8 cellular contexts compared by ENCODE assay signal in the genomic region with DNA sequence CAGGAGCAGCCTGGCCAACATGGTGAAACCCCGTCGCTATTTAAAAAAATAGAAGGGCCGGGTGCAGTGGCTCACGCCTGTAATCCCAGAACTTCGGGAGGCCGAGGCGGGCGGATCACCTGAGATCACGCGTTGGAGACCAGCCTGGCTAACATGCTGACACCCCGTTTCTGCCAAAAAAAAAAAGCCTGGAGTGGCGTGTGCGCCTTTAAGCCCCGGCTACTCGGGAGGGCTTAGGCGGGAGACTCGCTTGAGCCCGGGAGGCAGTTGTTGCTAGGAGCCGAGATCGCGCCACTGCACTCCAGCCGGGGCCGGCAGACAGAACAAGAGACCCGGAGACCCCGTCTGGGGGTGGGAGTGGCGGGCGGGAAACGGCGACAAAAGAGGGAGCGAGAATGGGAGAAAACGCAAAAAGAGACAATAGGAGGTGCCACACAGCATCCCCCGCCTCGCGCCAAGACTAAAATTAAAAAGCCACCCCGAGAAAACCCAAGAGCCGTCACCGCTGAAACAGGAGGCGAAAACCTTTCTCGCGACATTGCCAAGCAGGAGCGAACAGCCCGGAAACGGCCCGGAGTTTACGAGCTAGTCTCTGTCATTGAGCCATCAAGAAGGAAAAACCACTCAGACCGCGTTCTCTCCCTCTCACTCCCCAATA. TPM values are rescaled to one million over a fixed set of nuclear protein-coding genes. Genes with fewer than 3 reads are reported as not detected.
DNase-seq lines count a peak whose midpoint lies in the region; ATAC-seq and TF ChIP-seq lines count a peak whose summit lies in the region.
"Not testable (repeated sequence)": the region's sequence is repeated elsewhere in the genome, so short reads cannot be mapped to it uniquely, and the experiment has no call there.

No MANE protein-coding gene starts in this region.

- H4K20me1 ChIP-seq in GM23248 (ENCODE audit: insufficient read depth): not testable (repeated sequence)

- H3K27me3 Mint-ChIP-seq in nephron (ENCODE audit: low read depth): not testable (repeated sequence)

- H3K4me2 ChIP-seq in GM23248 (ENCODE audit: unreplicated experiment): not testable (repeated sequence)

- in situ Hi-C loops in GM23248 (cut with MboI); astrocyte of the spinal cord (cut with HindIII; ENCODE audit: low sequenced_read_pairs): not testable (repeated sequence)

- H3K9me3 ChIP-seq in GM23248 (ENCODE audit: low read depth); HUES64 (ENCODE audit: insufficient read depth, low read depth, low read length); heart right ventricle: not testable (repeated sequence)

- H3K27ac ChIP-seq in C4-2B (peak overlapping the region; percentile 91), GM23248 (peak overlapping the region; percentile 62; the same call in 1 of the 2 replicates), heart right ventricle (peak overlapping the region; percentile 55 to 93 (median 78))
- H3K27ac ChIP-seq in HUES64 (ENCODE audit: low read depth, low read length): not testable (repeated sequence)

- H2AFZ ChIP-seq in GM23248: not testable (repeated sequence)

- ATAC-seq in activated CD4-positive, CD25-positive, alpha-beta regulatory T cell treated with anti-CD3 and anti-CD28 coated beads, Interleukin-2, amount 50 U/mL, for 24 hours: peak; percentile 73 to 80
- ATAC-seq in heart right ventricle: peak in 7 of 8 donors; percentile 16 to 53 (median 29)

- H3K27me3 ChIP-seq in GM23248 (replicated peaks; ENCODE audit: insufficient read depth); HUES64 (ENCODE audit: insufficient read depth, low read length); heart right ventricle: not testable (repeated sequence)

- H3K9me2 ChIP-seq in GM23248 (ENCODE audit: insufficient read depth): not testable (repeated sequence)

- DNase-seq in GM23248: not testable (repeated sequence)
- peak; percentile 60 for DNase-seq in astrocyte of the spinal cord (ENCODE audit: low read depth, low spot score)
- DNase-seq in heart right ventricle: peak in 1 of 2 donors; percentile 36
- DNase-seq in stimulated activated CD4-positive, alpha-beta T cell treated with anti-CD3 and anti-CD28 coated beads, TNF-alpha, amount 100 ng/mL, for 48 hours (ENCODE audit: low read depth in 3 of 3): peak in 2 of 3 donors; percentile 67 to 85

- not testable (repeated sequence) for H3K36me3 ChIP-seq in GM23248 (ENCODE audit: low read depth); HUES64 (ENCODE audit: insufficient read depth, low read length); heart right ventricle

- TF ChIP-seq CTCF in C4-2B (conservative IDR thresholded peaks at IDR 0.05); astrocyte of the spinal cord (IDR thresholded peaks at IDR 0.05; ENCODE audit: low read depth, low read length); heart right ventricle (IDR thresholded peaks at IDR 0.05); nephron (IDR thresholded peaks at IDR 0.05; ENCODE audit: unreplicated experiment in 3 of 3): not testable (repeated sequence)

- H3F3A ChIP-seq in GM23248 (ENCODE audit: insufficient read depth): not testable (repeated sequence)

- not testable (repeated sequence) for H3K4me1 ChIP-seq in GM23248 (ENCODE audit: insufficient read depth); HUES64 (ENCODE audit: insufficient read depth, low read length); heart right ventricle

- not testable (repeated sequence) for H3K4me3 ChIP-seq in GM23248; astrocyte of the spinal cord (ENCODE audit: low read depth, low read length)
- 0 out of 2 replicates have a peak overlapping the region, but pooled peaks have one; percentile 26 for H3K4me3 ChIP-seq in HUES64 (ENCODE audit: low read length)
- H3K4me3 ChIP-seq in heart right ventricle: peak overlapping the region in 9 of 10 donors; percentile 34 to 60 (median 52)

- not testable (repeated sequence) for H3K36me3 Mint-ChIP-seq in nephron (ENCODE audit: low read depth)

- H3K79me2 ChIP-seq in GM23248 (ENCODE audit: insufficient read depth): not testable (repeated sequence)

- intact Hi-C loops in heart right ventricle (cut with DNase I): not testable (repeated sequence)

- peak overlapping the region; percentile 60 to 76 (median 61) for H3K4me3 Mint-ChIP-seq in nephron

- 1 to 2% methylated on average over 12 to 27 of the region's 47 CpGs for WGBS in GM23248 (ENCODE audit: low coverage in 1 of 2, low lambda C conversion rate in 2 of 2, missing lambda C conversion rate in 2 of 2), 2 experiments
- WGBS in HUES64: under 1% methylated on average over 15 of the region's 47 CpGs
- 0 to 1% methylated on average over 23 to 30 of the region's 47 CpGs for WGBS in heart right ventricle, 2 donors

- not testable (repeated sequence) for H3K9me3 Mint-ChIP-seq in nephron

- H3K9ac ChIP-seq in GM23248: peak overlapping the region; percentile 74; the same call in 1 of the 2 replicates
- not testable (repeated sequence) for H3K9ac ChIP-seq in HUES64 (ENCODE audit: low read depth, low read length)

- H3K27ac Mint-ChIP-seq in nephron: peak overlapping the region in 2 of 3 experiments; percentile 77 to 78

- not testable (repeated sequence) for H3K4me1 Mint-ChIP-seq in nephron

RNA-seq across cellular contexts. Expression of a gene that starts 15.5 kb away (rescaled TPM):
- total RNA-seq in GM23248 (2014; rRNA removed; shearing (Covaris generic)): not detected in 2 replicates
- not detected in 2 replicates for polyA plus RNA-seq in GM23248 (2016; fragmentation: Nextera tagmentation; extraction: Ambion mirVana)
- not detected for polyA plus RNA-seq in HUES64 (2013, experiment 1 of 2)
- not detected for polyA plus RNA-seq in HUES64 (2013, experiment 2 of 2)
- 1 to 10 TPM in 7 of 10 donors, under 1 TPM in 3; 0.53 to 2.9 (median 1.6) TPM for total RNA-seq in heart right ventricle
- 1 to 10 TPM in 1 of 2 donors, under 1 TPM in 1; 0.94 to 3.1 TPM for polyA plus RNA-seq in heart right ventricle
